13 cellular contexts compared by ENCODE assay signal in genomic region chr10:69383485-69384089, GRCh38. TPM values are rescaled to one million over a fixed set of nuclear protein-coding genes. Genes with fewer than 3 reads are reported as not detected.
DNase-seq lines count a peak whose midpoint lies in the region; FAIRE-seq and TF ChIP-seq lines count a peak whose summit lies in the region.
"Had no signal": no experiment of that assay in that cellular context is flagged by ENCODE, and none has a peak within 500 bp of the region (broad histone marks: within the 10 kb centered on the region; RNA-seq: fewer than 3 reads in every experiment).

No MANE protein-coding gene starts in this region.

- no peaks in the 10 kb centered on the region for H3K9me2 ChIP-seq in hepatocyte (replicated peaks; ENCODE audit: insufficient read depth)

- H3K36me3 ChIP-seq in astrocyte (ENCODE audit: insufficient read depth, low read length): peaks cover 22% of the 10 kb centered on the region
- H3K36me3 ChIP-seq in hepatocyte (replicated peaks; ENCODE audit: insufficient read depth, low read depth): no peaks in the 10 kb centered on the region
- peaks cover 74% of the 10 kb centered on the region for H3K36me3 ChIP-seq in thymus (ENCODE audit: control insufficient read depth, insufficient read depth)

- H3K27me3 ChIP-seq in astrocyte (ENCODE audit: insufficient read depth, low read length) (no peaks in the 10 kb centered on the region), hepatocyte (no peaks in the 10 kb centered on the region), thymus (ENCODE audit: control insufficient read depth, insufficient read depth) (no peaks in the 10 kb centered on the region)
- H3K27me3 ChIP-seq: BLaER1 had no signal

- WGBS in hepatocyte (ENCODE audit: low lambda C conversion rate, missing lambda C conversion rate): 78% methylated on average over 4 of the region's 4 CpGs
- WGBS in thymus: 81% methylated on average over 4 of the region's 4 CpGs

- POLR2A ChIA-PET in activated CD4-positive, alpha-beta T cell treated with anti-CD3 and anti-CD28 coated beads, Interleukin-2, amount 10 ng/mL, durations not matched to agents 7 days and 5 days (lab: Charles Lee): interaction anchor here (0.6 kb wide), 1 partner anchor 10 kb away, joined by 3 read pairs; no protein-coding TSS in a partner anchor

- H3K4me2 ChIP-seq in astrocyte (ENCODE audit: low read length) (peak overlapping the region; percentile 23), hepatocyte (no peak overlapping the region)
- H3K4me2 ChIP-seq: BLaER1 had no signal

- FAIRE-seq in astrocyte (lab: Jason Lieb, UNC): no peak

- H3K4me3 ChIP-seq in astrocyte (ENCODE audit: insufficient read depth, low read depth, low read length) (no peak overlapping the region), hepatocyte (no peak overlapping the region), thymus (ENCODE audit: low read length) (no peak overlapping the region)
- H3K4me3 ChIP-seq: BLaER1 had no signal

- peaks cover 2% of the 10 kb centered on the region for H3K4me1 Mint-ChIP-seq in activated CD4-positive, alpha-beta T cell treated with anti-CD3 and anti-CD28 coated beads, Interleukin-2, amount 10 ng/mL, durations not matched to agents 7 days and 5 days
- H3K4me1 Mint-ChIP-seq in astrocyte (ENCODE audit: low read depth, unreplicated experiment): peaks cover 22% of the 10 kb centered on the region

- no peaks in the 10 kb centered on the region for H3K79me2 ChIP-seq in astrocyte (ENCODE audit: insufficient read depth, low read length)
- no peaks in the 10 kb centered on the region for H3K79me2 ChIP-seq in hepatocyte

- H3K4me1 ChIP-seq in astrocyte (ENCODE audit: insufficient read depth, low read length): peaks cover 16% of the 10 kb centered on the region
- peaks cover 13% of the 10 kb centered on the region for H3K4me1 ChIP-seq in hepatocyte (ENCODE audit: insufficient read depth)
- no peaks in the 10 kb centered on the region for H3K4me1 ChIP-seq in thymus (ENCODE audit: control insufficient read depth, insufficient read depth, low read length)
- H3K4me1 ChIP-seq: BLaER1 had no signal

- H2AFZ ChIP-seq in astrocyte (ENCODE audit: low read depth, low read length) (no peak overlapping the region), hepatocyte (no peak overlapping the region)

- no peak for DNase-seq in activated CD4-positive, alpha-beta T cell treated with anti-CD3 and anti-CD28 coated beads, Interleukin-2, amount 10 ng/mL, durations not matched to agents 7 days and 5 days
- no peak for DNase-seq in activated CD4-positive, alpha-beta T cell treated with anti-CD3 and anti-CD28 coated beads, Interleukin-2, amount 50 U/mL, for 1 hour
- DNase-seq in astrocyte (ENCODE audit: low read depth) (no peak), hepatocyte (ENCODE audit: low spot score) (no peak), NCI-H345 (lab: John Stamatoyannopoulos, UW) (no peak), NOMO-1 treated with DMSO at 0.1 percent for 48 hours (lab: John Stamatoyannopoulos, UW; ENCODE audit: unreplicated experiment) (no peak)
- no peak for DNase-seq in stimulated activated CD8-positive, alpha-beta memory T cell treated with anti-CD3 and anti-CD28 coated beads, Interleukin-4, amount 100 ng/mL, for 48 hours
- DNase-seq: activated gamma-delta T cell, NCI-H524 treated with DMSO at 0.1 percent for 48 hours had no signal

- peak overlapping the region; percentile 25 for H3K27ac Mint-ChIP-seq in activated CD4-positive, alpha-beta T cell treated with anti-CD3 and anti-CD28 coated beads, Interleukin-2, amount 10 ng/mL, durations not matched to agents 7 days and 5 days
- no peak overlapping the region for H3K27ac Mint-ChIP-seq in astrocyte (ENCODE audit: unreplicated experiment)
- H3K27ac Mint-ChIP-seq: IgD-negative memory B cell had no signal

- H3K27me3 Mint-ChIP-seq in activated CD4-positive, alpha-beta T cell treated with anti-CD3 and anti-CD28 coated beads, Interleukin-2, amount 10 ng/mL, durations not matched to agents 7 days and 5 days: no peaks in the 10 kb centered on the region
- H3K27me3 Mint-ChIP-seq in astrocyte (ENCODE audit: low read depth, unreplicated experiment): no peaks in the 10 kb centered on the region
- H3K27me3 Mint-ChIP-seq: IgD-negative memory B cell had no signal

- H3K27ac ChIP-seq in astrocyte (ENCODE audit: low read depth, low read length) (peak overlapping the region; percentile 20), hepatocyte (no peak overlapping the region), thymus (ENCODE audit: low read depth) (peak overlapping the region; percentile 56)
- H3K27ac ChIP-seq: BLaER1 had no signal

- H3K9me3 Mint-ChIP-seq in activated CD4-positive, alpha-beta T cell treated with anti-CD3 and anti-CD28 coated beads, Interleukin-2, amount 10 ng/mL, durations not matched to agents 7 days and 5 days: no peaks in the 10 kb centered on the region
- no peaks in the 10 kb centered on the region for H3K9me3 Mint-ChIP-seq in astrocyte (ENCODE audit: unreplicated experiment)

- no peak overlapping the region for H3K4me3 Mint-ChIP-seq in activated CD4-positive, alpha-beta T cell treated with anti-CD3 and anti-CD28 coated beads, Interleukin-2, amount 10 ng/mL, durations not matched to agents 7 days and 5 days
- no peak overlapping the region for H3K4me3 Mint-ChIP-seq in astrocyte (ENCODE audit: unreplicated experiment)
- H3K4me3 Mint-ChIP-seq: IgD-negative memory B cell had no signal

- H3K9me3 ChIP-seq in astrocyte (ENCODE audit: insufficient read depth, low read depth, low read length) (no peaks in the 10 kb centered on the region), hepatocyte (ENCODE audit: low read depth) (no peaks in the 10 kb centered on the region), thymus (ENCODE audit: control insufficient read depth) (peaks cover 1% of the 10 kb centered on the region)
- H3K9me3 ChIP-seq: BLaER1 had no signal

- TF ChIP-seq CTCF in astrocyte (IDR thresholded peaks at IDR 0.05; ENCODE audit: insufficient read depth, low read depth, low read length): no peak
- TF ChIP-seq CTCF in hepatocyte (IDR thresholded peaks at IDR 0.05; ENCODE audit: poor library complexity): peak; percentile 8

- H3K36me3 Mint-ChIP-seq in activated CD4-positive, alpha-beta T cell treated with anti-CD3 and anti-CD28 coated beads, Interleukin-2, amount 10 ng/mL, durations not matched to agents 7 days and 5 days (ENCODE audit: low read depth): peaks cover 59% of the 10 kb centered on the region
- H3K36me3 Mint-ChIP-seq in astrocyte (ENCODE audit: low read depth, unreplicated experiment): peaks cover 30% of the 10 kb centered on the region

- CTCF ChIA-PET in activated CD4-positive, alpha-beta T cell treated with anti-CD3 and anti-CD28 coated beads, Interleukin-2, amount 10 ng/mL, durations not matched to agents 7 days and 5 days (lab: Charles Lee): interaction anchor here (1.9 kb wide), 1 partner anchor 144 kb away, joined by 4 read pairs; no protein-coding TSS in a partner anchor

- H4K20me1 ChIP-seq in astrocyte (ENCODE audit: insufficient read depth, low read length): peaks cover 44% of the 10 kb centered on the region
- no peaks in the 10 kb centered on the region for H4K20me1 ChIP-seq in hepatocyte (ENCODE audit: insufficient read depth, poor library complexity, severe bottlenecking)
- H4K20me1 ChIP-seq: BLaER1 had no signal

- H3K9ac ChIP-seq in astrocyte (ENCODE audit: low read length): no peak overlapping the region
- H3K9ac ChIP-seq: BLaER1 had no signal

RNA-seq across cellular contexts. Expression of gene TACR2, which starts 33.1 kb away (rescaled TPM):
- total RNA-seq in activated CD4-positive, alpha-beta T cell treated with anti-CD3 and anti-CD28 coated beads, Interleukin-2, amount 10 ng/mL, durations not matched to agents 7 days and 5 days: not detected
- total RNA-seq in astrocyte: not detected in 2 replicates
- 0.07 TPM in 1 of 2 replicates, not detected in the other for total RNA-seq in hepatocyte
- 0.63 TPM in 1 of 2 replicates, not detected in the other for polyA plus RNA-seq in hepatocyte
- polyA plus RNA-seq in thymus: 0.30 TPM
- polyA plus RNA-seq: neural cell had no signal
